8 cellular contexts compared by ENCODE assay signal in genomic region chr1:157196670-157197456, GRCh38. TPM values are rescaled to one million over a fixed set of nuclear protein-coding genes. Genes with fewer than 3 reads are reported as not detected.
DNase-seq lines count a peak whose midpoint lies in the region; ATAC-seq, FAIRE-seq and TF ChIP-seq lines count a peak whose summit lies in the region.
"Not testable (repeated sequence)": the region's sequence is repeated elsewhere in the genome, so short reads cannot be mapped to it uniquely, and the experiment has no call there.

No MANE protein-coding gene starts in this region.

- not testable (repeated sequence) for DNase-seq in AG04450 (ENCODE audit: low read depth, low spot score); activated CD8-positive, alpha-beta T cell treated with anti-CD3 and anti-CD28 coated beads for 36 hours; epithelial cell of esophagus (ENCODE audit: low read depth); kidney epithelial cell (ENCODE audit: low read depth); pancreas
- DNase-seq in M059J (ENCODE audit: low read depth) (peak; percentile 20), NT2/D1 (ENCODE audit: low read depth, low spot score) (peak; percentile 36)

- H3K4me1 ChIP-seq in NT2/D1 (ENCODE audit: insufficient read depth, insufficient read length): not testable (repeated sequence)
- H3K4me1 ChIP-seq in pancreas: peaks cover 0 to 12% (median 7%) of the 10 kb centered on the region in 3 donors

- 27 to 38% methylated on average over 9 of the region's 11 CpGs for WGBS in pancreas, 2 donors

- peak; percentile 29 for FAIRE-seq in pancreas (lab: Jason Lieb, UNC)

- H3K27me3 Mint-ChIP-seq in activated CD8-positive, alpha-beta T cell treated with anti-CD3 and anti-CD28 coated beads for 36 hours: peaks cover 17% of the 10 kb centered on the region

- TF ChIP-seq CTCF in AG04450 (IDR thresholded peaks at IDR 0.05; ENCODE audit: low read depth, low read length) (peak; percentile 18), GM12872 (IDR thresholded peaks at IDR 0.05; ENCODE audit: insufficient read depth, low read depth, low read length) (peak; percentile 43; the same call in 2 of the 3 replicates), epithelial cell of esophagus (IDR thresholded peaks at IDR 0.05; ENCODE audit: insufficient read depth, low read depth, low read length, missing control alignments) (peak; percentile 26), kidney epithelial cell (IDR thresholded peaks at IDR 0.05; ENCODE audit: insufficient read depth, low read length, poor library complexity, severe bottlenecking) (peak; percentile 30), pancreas (IDR thresholded peaks at IDR 0.05) (peak in 2 of 4 donors; percentile 19 to 20)
- peak; percentile 34 for TF ChIP-seq CTCF in activated CD8-positive, alpha-beta T cell treated with anti-CD3 and anti-CD28 coated beads for 36 hours (IDR thresholded peaks at IDR 0.05)

- H3K4me3 ChIP-seq in AG04450 (ENCODE audit: low read depth, low read length); NT2/D1 (ENCODE audit: insufficient read length, low read depth); epithelial cell of esophagus (ENCODE audit: low read length); kidney epithelial cell (ENCODE audit: low read depth, low read length); pancreas: not testable (repeated sequence)

- not testable (repeated sequence) for H3K27ac Mint-ChIP-seq in activated CD8-positive, alpha-beta T cell treated with anti-CD3 and anti-CD28 coated beads for 36 hours

- not testable (repeated sequence) for H3K9ac ChIP-seq in NT2/D1 (ENCODE audit: insufficient read length, low read depth)

- H3K9me3 Mint-ChIP-seq in activated CD8-positive, alpha-beta T cell treated with anti-CD3 and anti-CD28 coated beads for 36 hours: not testable (repeated sequence)

- not testable (repeated sequence) for H3K4me1 Mint-ChIP-seq in activated CD8-positive, alpha-beta T cell treated with anti-CD3 and anti-CD28 coated beads for 36 hours (ENCODE audit: low read depth)

- H3K36me3 Mint-ChIP-seq in activated CD8-positive, alpha-beta T cell treated with anti-CD3 and anti-CD28 coated beads for 36 hours (ENCODE audit: low read depth): not testable (repeated sequence)

- POLR2A ChIA-PET in AG04450 (lab: Yijun Ruan, JAX); activated CD8-positive, alpha-beta T cell treated with anti-CD3 and anti-CD28 coated beads for 36 hours (lab: Charles Lee): not testable (repeated sequence)

- H3K27me3 ChIP-seq in AG04450 (ENCODE audit: control insufficient read depth, insufficient read depth, low read length) (peaks cover 36% of the 10 kb centered on the region), kidney epithelial cell (ENCODE audit: control insufficient read depth, insufficient read depth, low read length) (peaks cover 34% of the 10 kb centered on the region)
- not testable (repeated sequence) for H3K27me3 ChIP-seq in NT2/D1 (ENCODE audit: insufficient read depth, insufficient read length); pancreas

- intact Hi-C loops in activated CD8-positive, alpha-beta T cell treated with anti-CD3 and anti-CD28 coated beads for 36 hours (cut with micrococcal nuclease): loop anchor here (10.0 kb wide), 1 partner anchor 158 kb away; no protein-coding TSS in a partner anchor
- intact Hi-C loops in pancreas (cut with DNase I): loop anchor here in 1 of 3 donors (10.0 kb wide), 1 partner anchor 168 kb away; no protein-coding TSS in a partner anchor

- H3K27ac ChIP-seq in AG04450 (ENCODE audit: low read depth, low read length); pancreas: not testable (repeated sequence)

- ATAC-seq in activated CD8-positive, alpha-beta T cell treated with anti-CD3 and anti-CD28 coated beads for 36 hours: peak; percentile 74
- peak; percentile 70 to 80 (median 78) for ATAC-seq in pancreas

- H3K9me3 ChIP-seq in AG04450 (ENCODE audit: control insufficient read depth, insufficient read depth, low read length); NT2/D1 (ENCODE audit: insufficient read depth, low read length); pancreas: not testable (repeated sequence)

- not testable (repeated sequence) for H3K4me3 Mint-ChIP-seq in activated CD8-positive, alpha-beta T cell treated with anti-CD3 and anti-CD28 coated beads for 36 hours

- CTCF ChIA-PET in AG04450 (lab: Charles Lee): interaction anchor here (1.0 to 1.6 kb wide), 6 partner anchors 10 to 299 kb away, joined by 3 to 7 read pairs (median 4); no protein-coding TSS in a partner anchor
- CTCF ChIA-PET in activated CD8-positive, alpha-beta T cell treated with anti-CD3 and anti-CD28 coated beads for 36 hours (lab: Charles Lee): interaction anchor here (0.8 to 2.6 kb wide), 12 partner anchors 9 to 299 kb away, joined by 3 to 12 read pairs (median 4); no protein-coding TSS in a partner anchor

- H3K36me3 ChIP-seq in NT2/D1 (ENCODE audit: insufficient read depth, insufficient read length, low read length); kidney epithelial cell (ENCODE audit: control insufficient read depth, insufficient read depth, low read length); pancreas: not testable (repeated sequence)

RNA-seq across cellular contexts. Expression of gene ETV3, which starts 58.7 kb away (rescaled TPM):
- polyA plus RNA-seq in AG04450 (2011; rRNA removed) (9.2 and 10.0 TPM in 2 replicates), pancreas (1 to 10 TPM; 2.9 to 3.5 TPM)
- 34.5 and 37.8 TPM in 2 replicates for polyA minus RNA-seq in AG04450 (2011; rRNA and poly(A)+ RNA removed)
- 8.2 and 8.8 TPM in 2 replicates for total RNA-seq in M059J (2014; rRNA removed; shearing (Covaris generic))
- total RNA-seq in activated CD8-positive, alpha-beta T cell treated with anti-CD3 and anti-CD28 coated beads for 36 hours: 10 to 100 TPM; 47.7 to 47.9 TPM
- total RNA-seq in kidney epithelial cell (16.6 and 22.9 TPM in 2 replicates), pancreas (10 to 100 TPM in 1 of 6 donors, 1 to 10 TPM in 5; 6.4 to 12.9 (median 8.3) TPM)
